ENCODE assay signal across 20 cellular contexts in the genomic region with DNA sequence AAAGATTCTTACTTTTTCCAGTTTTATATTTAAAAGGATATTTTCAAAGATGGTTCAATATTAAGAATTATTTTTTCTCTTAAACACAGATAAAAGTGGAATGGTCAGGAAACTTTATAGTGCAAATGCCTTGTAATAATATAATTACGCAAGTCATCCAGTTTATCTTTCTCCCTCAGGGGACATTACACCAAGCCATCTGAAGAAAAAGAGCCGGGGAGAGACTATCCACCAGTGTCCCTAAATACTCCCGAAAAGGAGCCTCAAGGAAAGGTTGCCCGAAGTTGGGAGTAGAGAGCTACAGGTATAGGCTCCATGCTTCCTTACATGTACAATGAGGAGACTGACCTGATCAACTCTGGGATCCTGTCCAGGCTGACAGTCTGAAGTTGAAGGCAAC.
DNase-seq lines count a peak whose midpoint lies in the region; ATAC-seq and TF ChIP-seq lines count a peak whose summit lies in the region.
"Had no signal": no experiment of that assay in that cellular context is flagged by ENCODE, and none has a peak within 500 bp of the region (broad histone marks: within the 10 kb centered on the region; RNA-seq: fewer than 3 reads in every experiment).

No MANE protein-coding gene starts in this region.

- H4K20me1 ChIP-seq in BLaER1 treated with 17β-estradiol and CSF1 and Interleukin-3, amounts not matched to agents 10 nM and 100 nM, result no peaks in the 10 kb centered on the region

- POLR2A ChIA-PET in CD4-positive, alpha-beta memory T cell (lab: Charles Lee; ENCODE audit: partially characterized antibody), result interaction anchor here (0.6 to 7.2 kb wide), 5 partner anchors 14 to 38 kb away, joined by 3 to 61 read pairs (median 16); no protein-coding TSS in a partner anchor

- no peak overlapping the region for H3K4me2 ChIP-seq in BLaER1 treated with 17β-estradiol and CSF1 and Interleukin-3, amounts not matched to agents 10 nM and 100 nM

- no peaks in the 10 kb centered on the region for H3K9me3 ChIP-seq in BLaER1 treated with 17β-estradiol and CSF1 and Interleukin-3, amounts not matched to agents 10 nM and 100 nM (replicated peaks in 1 of 11)
- no peaks in the 10 kb centered on the region for H3K9me3 ChIP-seq in CD4-positive, alpha-beta memory T cell (ENCODE audit: control insufficient read depth in 1 of 2, low read length in 2 of 2)
- H3K9me3 ChIP-seq in right atrium auricular region (no peaks in the 10 kb centered on the region), colonic mucosa (no peaks in the 10 kb centered on the region)
- H3K9me3 ChIP-seq: mucosa of descending colon, psoas muscle, transverse colon had no signal

- H3K36me3 ChIP-seq in BLaER1 treated with 17β-estradiol and CSF1 and Interleukin-3, amounts not matched to agents 10 nM and 100 nM, result peaks cover 96 to 100% (median 100%) of the 10 kb centered on the region in 11 experiments
- H3K36me3 ChIP-seq in CD4-positive, alpha-beta memory T cell (ENCODE audit: insufficient read depth, low read length), result peaks cover 54% of the 10 kb centered on the region
- peaks cover 7% of the 10 kb centered on the region for H3K36me3 ChIP-seq in right atrium auricular region
- H3K36me3 ChIP-seq in colonic mucosa, result peaks cover 5% of the 10 kb centered on the region
- H3K36me3 ChIP-seq: WERI-Rb-1 had no signal

- H3K4me3 Mint-ChIP-seq in CD4-positive, alpha-beta memory T cell, result peak overlapping the region in 3 of 8 donors; percentile 2 to 73 (median 61)
- H3K4me3 Mint-ChIP-seq in activated T-helper 17 cell treated with anti-CD3 and anti-CD28 coated beads, Interleukin-2, amount 50 U/mL, for 72 hours, result peak overlapping the region; percentile 42
- H3K4me3 Mint-ChIP-seq: HFFc6; stimulated activated naive CD8-positive, alpha-beta T cell treated with anti-CD3 and anti-CD28 coated beads, Interleukin-15, Interleukin-2, amounts not matched to agents 100 ng/mL and 50 ng/mL, for 24 hours had no signal

- H3K4me1 ChIP-seq in BLaER1 treated with 17β-estradiol and CSF1 and Interleukin-3, amounts not matched to agents 10 nM and 100 nM, result peaks cover 7 to 47% (median 37%) of the 10 kb centered on the region in 10 experiments; a peak in 19 of 20 replicates
- peaks cover 52% of the 10 kb centered on the region for H3K4me1 ChIP-seq in CD4-positive, alpha-beta memory T cell (ENCODE audit: insufficient read depth, low read length)
- H3K4me1 ChIP-seq in right atrium auricular region (peaks cover 0 to 15% of the 10 kb centered on the region in 2 donors), colonic mucosa (peaks cover 4% of the 10 kb centered on the region)
- H3K4me1 ChIP-seq: psoas muscle had no signal

- no peak for DNase-seq in CD4-positive, alpha-beta memory T cell
- DNase-seq in right atrium auricular region (ENCODE audit: low spot score) (no peak), colonic mucosa (no peak), NCI-H510A treated with DMSO at 0.1 percent for 48 hours (lab: John Stamatoyannopoulos, UW) (no peak)
- DNase-seq: COR-L47, HFFc6, mucosa of descending colon, NCI-H1694, NCI-H2171, NCI-H526, psoas muscle, small intestine, transverse colon, WERI-Rb-1 had no signal

- H3K27me3 Mint-ChIP-seq in CD4-positive, alpha-beta memory T cell, result no peaks in the 10 kb centered on the region
- no peaks in the 10 kb centered on the region for H3K27me3 Mint-ChIP-seq in activated T-helper 17 cell treated with anti-CD3 and anti-CD28 coated beads, Interleukin-2, amount 50 U/mL, for 72 hours
- H3K27me3 Mint-ChIP-seq: stimulated activated naive CD8-positive, alpha-beta T cell treated with anti-CD3 and anti-CD28 coated beads, Interleukin-15, Interleukin-2, amounts not matched to agents 100 ng/mL and 50 ng/mL, for 24 hours had no signal

- H3K4me3 ChIP-seq in BLaER1 treated with 17β-estradiol and CSF1 and Interleukin-3, amounts not matched to agents 10 nM and 100 nM, result no peak overlapping the region
- H3K4me3 ChIP-seq in CD4-positive, alpha-beta memory T cell (ENCODE audit: low read length in 2 of 2), result no peak overlapping the region
- no peak overlapping the region for H3K4me3 ChIP-seq in right atrium auricular region
- no peak overlapping the region for H3K4me3 ChIP-seq in colonic mucosa
- H3K4me3 ChIP-seq: mucosa of descending colon, psoas muscle, SK-N-MC, transverse colon had no signal

- no peaks in the 10 kb centered on the region for H3K27me3 ChIP-seq in BLaER1 treated with 17β-estradiol and CSF1 and Interleukin-3, amounts not matched to agents 10 nM and 100 nM
- no peaks in the 10 kb centered on the region for H3K27me3 ChIP-seq in CD4-positive, alpha-beta memory T cell (ENCODE audit: insufficient read depth, low read length)
- H3K27me3 ChIP-seq in right atrium auricular region, result no peaks in the 10 kb centered on the region
- no peaks in the 10 kb centered on the region for H3K27me3 ChIP-seq in colonic mucosa
- H3K27me3 ChIP-seq: transverse colon had no signal

- ATAC-seq in activated T-helper 17 cell treated with anti-CD3 and anti-CD28 coated beads, Interleukin-2, amount 50 U/mL, for 72 hours (replicated peaks), result no peak
- ATAC-seq in HG03469 (IDR thresholded peaks at IDR 0.05; ENCODE audit: unreplicated experiment), result no peak
- no peak for ATAC-seq in SK-N-SH treated with all-trans-retinoic acid at 6 μM for 48 hours
- ATAC-seq: mucosa of descending colon, psoas muscle had no signal

- peak overlapping the region; percentile 65 to 97 (median 87) for H3K27ac Mint-ChIP-seq in CD4-positive, alpha-beta memory T cell
- H3K27ac Mint-ChIP-seq in activated T-helper 17 cell treated with anti-CD3 and anti-CD28 coated beads, Interleukin-2, amount 50 U/mL, for 72 hours, result peak overlapping the region; percentile 85
- H3K27ac Mint-ChIP-seq: HFFc6; stimulated activated naive CD8-positive, alpha-beta T cell treated with anti-CD3 and anti-CD28 coated beads, Interleukin-15, Interleukin-2, amounts not matched to agents 100 ng/mL and 50 ng/mL, for 24 hours had no signal

- peaks cover 80% of the 10 kb centered on the region in 2 donors for H3K36me3 Mint-ChIP-seq in CD4-positive, alpha-beta memory T cell
- H3K36me3 Mint-ChIP-seq in activated T-helper 17 cell treated with anti-CD3 and anti-CD28 coated beads, Interleukin-2, amount 50 U/mL, for 72 hours (ENCODE audit: low read depth), result peaks cover 100% of the 10 kb centered on the region

- intact Hi-C loops in CD4-positive, alpha-beta memory T cell (cut with micrococcal nuclease), result loop anchor here (5.0 kb wide), 1 partner anchor 62 kb away; no protein-coding TSS in a partner anchor
- intact Hi-C loops in colonic mucosa (cut with DNase I), result no loop called here

- no peak overlapping the region for H3K9ac ChIP-seq in BLaER1 treated with 17β-estradiol and CSF1 and Interleukin-3, amounts not matched to agents 10 nM and 100 nM
- no peak overlapping the region for H3K9ac ChIP-seq in colonic mucosa (ENCODE audit: low read depth in 2 of 2, low read length in 2 of 2)

- H3K9me3 Mint-ChIP-seq in CD4-positive, alpha-beta memory T cell, result no peaks in the 10 kb centered on the region
- H3K9me3 Mint-ChIP-seq in activated T-helper 17 cell treated with anti-CD3 and anti-CD28 coated beads, Interleukin-2, amount 50 U/mL, for 72 hours, result no peaks in the 10 kb centered on the region
- H3K9me3 Mint-ChIP-seq: HFFc6; stimulated activated naive CD8-positive, alpha-beta T cell treated with anti-CD3 and anti-CD28 coated beads, Interleukin-15, Interleukin-2, amounts not matched to agents 100 ng/mL and 50 ng/mL, for 24 hours had no signal

- H3K27ac ChIP-seq in BLaER1 treated with 17β-estradiol and CSF1 and Interleukin-3, amounts not matched to agents 10 nM and 100 nM, result peak overlapping the region in 6 of 11 experiments; percentile 1 to 38 (median 12); a peak in 3 of 22 replicates
- no peak overlapping the region for H3K27ac ChIP-seq in CD4-positive, alpha-beta memory T cell (ENCODE audit: low read depth, low read length)
- H3K27ac ChIP-seq in right atrium auricular region (peak overlapping the region; percentile 7 to 33), colonic mucosa (no peak overlapping the region)
- H3K27ac ChIP-seq: psoas muscle, SK-N-MC, WERI-Rb-1 had no signal

- CTCF ChIA-PET in CD4-positive, alpha-beta memory T cell (lab: Charles Lee; ENCODE audit: partially characterized antibody), result interaction anchor here (1.5 to 2.4 kb wide), 3 partner anchors 11 to 100 kb away, joined by 5 to 6 read pairs (median 6); no protein-coding TSS in a partner anchor

- TF ChIP-seq CTCF in right atrium auricular region (IDR thresholded peaks at IDR 0.05) (no peak), colonic mucosa (IDR thresholded peaks at IDR 0.05) (no peak)

- peaks cover 47 to 83% (median 63%) of the 10 kb centered on the region in 4 donors for H3K4me1 Mint-ChIP-seq in CD4-positive, alpha-beta memory T cell
- peaks cover 33% of the 10 kb centered on the region for H3K4me1 Mint-ChIP-seq in activated T-helper 17 cell treated with anti-CD3 and anti-CD28 coated beads, Interleukin-2, amount 50 U/mL, for 72 hours

TF ChIP-seq in SK-N-SH treated with all-trans-retinoic acid at 6 μM for 48 hours, 23 proteins besides CTCF, POLR2A, EP300 and RAD21:
- no peak for TF ChIP-seq ZFP3 (CRISPR knock-in tag; IDR thresholded peaks at IDR 0.05)

Comparison
In these comparisons a context has a peak if more than half of its experiments do, and no peak if none do; other contexts are left out.
1. H3K27ac ChIP-seq: peak in BLaER1 treated with 17β-estradiol and CSF1 and Interleukin-3, amounts not matched to agents 10 nM and 100 nM (6 of 11) and right atrium auricular region (2 of 2); none in CD4-positive, alpha-beta memory T cell (single experiment) and colonic mucosa (single experiment).